Comparison of ENCODE assay signal across 8 cellular contexts in genomic region chrX:155263854-155264628, GRCh38. TPM values are rescaled to one million over a fixed set of nuclear protein-coding genes. Genes with fewer than 3 reads are reported as not detected.
A peak's percentile ranks its signal among the peaks of the same experiment; 100 is the strongest.
DNase-seq lines count a peak whose midpoint lies in the region; ATAC-seq and TF ChIP-seq lines count a peak whose summit lies in the region.

TSS of gene RAB39B (minus strand) at chrX:155264491. CDS start at chrX:155264288, 203 bp downstream.

- WGBS in lung, 2 donors: 1 to 27% methylated on average over 51 to 58 of the region's 58 CpGs

- CTCF ChIA-PET in AG04450 (lab: Charles Lee): no interaction called here

- ATAC-seq in GM18858 (IDR thresholded peaks at IDR 0.05; ENCODE audit: unreplicated experiment): peak; percentile 79
- peak; percentile 79 for ATAC-seq in HG03095 (IDR thresholded peaks at IDR 0.05; ENCODE audit: unreplicated experiment)
- peak; percentile 82 for ATAC-seq in lung (ENCODE audit: insufficient read depth, low FRiP score)

- peak within 1 kb of the TSS in 1 of 2 donors; percentile 25 for H3K9ac ChIP-seq in duodenal mucosa (ENCODE audit: low read depth in 1 of 2, low read length in 2 of 2)

- POLR2A ChIA-PET in AG04450 (lab: Yijun Ruan, JAX): no interaction called here

- no peaks in the 10 kb centered on the region for H3K36me3 ChIP-seq in duodenal mucosa (ENCODE audit: control insufficient read depth in 1 of 2, insufficient read depth in 2 of 2, low read length in 2 of 2)
- H3K36me3 ChIP-seq in lung (ENCODE audit: control insufficient read depth in 2 of 2, insufficient read depth in 2 of 2, low read length in 2 of 2): no peaks in the 10 kb centered on the region

- no peaks in the 10 kb centered on the region for H3K4me1 ChIP-seq in duodenal mucosa (ENCODE audit: control insufficient read depth in 1 of 2, insufficient read depth in 2 of 2, low read length in 2 of 2)
- no peaks in the 10 kb centered on the region for H3K4me1 ChIP-seq in lung (ENCODE audit: control insufficient read depth in 2 of 2, insufficient read depth in 2 of 2, low read length in 2 of 2)

- H3K27me3 ChIP-seq in AG04450 (ENCODE audit: control insufficient read depth, insufficient read depth, low read length) (no peaks in the 10 kb centered on the region), duodenal mucosa (ENCODE audit: control insufficient read depth in 1 of 2, insufficient read depth in 2 of 2, low read length in 2 of 2) (no peaks in the 10 kb centered on the region), lung (ENCODE audit: control insufficient read depth, insufficient read depth) (no peaks in the 10 kb centered on the region)

- TF ChIP-seq CTCF in AG04450 (IDR thresholded peaks at IDR 0.05; ENCODE audit: low read depth, low read length) (no peak), lung (IDR thresholded peaks at IDR 0.05; ENCODE audit: control extremely low read depth, extremely low read depth) (no peak)

- H3K9me3 ChIP-seq in AG04450 (ENCODE audit: control insufficient read depth, insufficient read depth, low read length): no peaks in the 10 kb centered on the region
- no peaks in the 10 kb centered on the region for H3K9me3 ChIP-seq in duodenal mucosa (ENCODE audit: control insufficient read depth in 1 of 2, low read length in 2 of 2)
- H3K9me3 ChIP-seq in lung (ENCODE audit: control insufficient read depth in 2 of 2, insufficient read depth in 1 of 2, low read length in 1 of 2): peaks cover 0 to 3% of the 10 kb centered on the region in 2 donors

- no peak within 1 kb of the TSS for H3K27ac ChIP-seq in AG04450 (ENCODE audit: low read depth, low read length)
- no peak within 1 kb of the TSS for H3K27ac ChIP-seq in duodenal mucosa (ENCODE audit: low read depth, low read length)
- peak within 1 kb of the TSS in 1 of 2 donors; percentile 32 for H3K27ac ChIP-seq in lung (ENCODE audit: low read depth in 1 of 2, low read length in 1 of 2)

- peak; percentile 3 for DNase-seq in AG04450 (ENCODE audit: low read depth, low spot score)
- DNase-seq in NCI-H2227 treated with DMSO at 0.1 percent for 48 hours (lab: John Stamatoyannopoulos, UW): peak; percentile 63
- DNase-seq in activated CD4-positive, alpha-beta T cell treated with anti-CD3 and anti-CD28 coated beads, Interleukin-2, amount 50 U/mL, for 48 hours: peak; percentile 74 to 78
- peak; percentile 37 for DNase-seq in lung (ENCODE audit: low spot score)
- DNase-seq in stimulated activated CD4-positive, alpha-beta T cell treated with anti-CD3 and anti-CD28 coated beads, TNF-alpha, amount 100 ng/mL, for 48 hours (ENCODE audit: low read depth in 3 of 3): peak; percentile 37 to 65 (median 44)

- peak within 1 kb of the TSS; percentile 50 for H3K4me3 ChIP-seq in AG04450 (ENCODE audit: low read depth, low read length)
- H3K4me3 ChIP-seq in duodenal mucosa (ENCODE audit: low read depth in 1 of 2, low read length in 2 of 2): peak within 1 kb of the TSS; percentile 40 to 62
- H3K4me3 ChIP-seq in lung: peak within 1 kb of the TSS; percentile 11

RNA-seq across cellular contexts. Expression of gene RAB39B, which starts in this region (rescaled TPM):
- 0.94 and 1.0 TPM in 2 replicates for polyA plus RNA-seq in AG04450 (2011; rRNA removed)
- 0.46 and 0.70 TPM in 2 replicates for polyA minus RNA-seq in AG04450 (2011; rRNA and poly(A)+ RNA removed)
- under 1 TPM; 0.63 to 0.83 TPM for total RNA-seq in lung
- under 1 TPM; 0.28 to 0.35 TPM for polyA plus RNA-seq in lung

Comparison
In these comparisons a context has a peak if more than half of its experiments do, and no peak if none do; other contexts are left out.
1. Peak in DNase-seq, ATAC-seq and H3K4me3 ChIP-seq in lung; RNA of the gene not detected or under 1 TPM.
2. DNase-seq: peak in every context shown above with its lines; median percentile 76 in activated CD4-positive, alpha-beta T cell treated with anti-CD3 and anti-CD28 coated beads, Interleukin-2, amount 50 U/mL, for 48 hours; 63 in NCI-H2227 treated with DMSO at 0.1 percent for 48 hours; 44 in stimulated activated CD4-positive, alpha-beta T cell treated with anti-CD3 and anti-CD28 coated beads, TNF-alpha, amount 100 ng/mL, for 48 hours; 37 in lung; 3 in AG04450.